Comparison of ENCODE assay signal across 8 cellular contexts in genomic region chr9:105694320-105694847, GRCh38. TPM values are rescaled to one million over a fixed set of nuclear protein-coding genes. Genes with fewer than 3 reads are reported as not detected.
DNase-seq lines count a peak whose midpoint lies in the region; ATAC-seq and TF ChIP-seq lines count a peak whose summit lies in the region.

TSS of gene TMEM38B (plus strand) at chr9:105694541. CDS start at chr9:105694661, 120 bp downstream.

- no peak for TF ChIP-seq CTCF in AG09309 (IDR thresholded peaks at IDR 0.05; ENCODE audit: control insufficient read depth, insufficient read depth, low read depth, low read length, missing control alignments)

- intact Hi-C loops in left colon (cut with DNase I, micrococcal nuclease): no loop called here

- ATAC-seq in GM18870 (IDR thresholded peaks at IDR 0.05; ENCODE audit: unreplicated experiment) (peak; percentile 37), HG03097 (IDR thresholded peaks at IDR 0.05; ENCODE audit: low FRiP score, unreplicated experiment) (peak; percentile 75), left colon (peak; percentile 93)
- ATAC-seq in activated CD4-positive, CD25-positive, alpha-beta regulatory T cell treated with anti-CD3 and anti-CD28 coated beads, Interleukin-2, amount 50 U/mL, for 24 hours: peak; percentile 80 to 81

- peak within 1 kb of the TSS; percentile 65 for H3K4me3 ChIP-seq in AG09309 (ENCODE audit: control insufficient read depth, low read depth, low read length)

- no peak for DNase-seq in AG09309 (ENCODE audit: low read depth)
- peak; percentile 68 for DNase-seq in NCI-H2196 treated with DMSO at 0.1 percent for 48 hours (lab: John Stamatoyannopoulos, UW; ENCODE audit: unreplicated experiment)
- peak; percentile 91 for DNase-seq in cerebellum (ENCODE audit: low spot score)
- peak; percentile 86 to 88 for DNase-seq in left colon
- peak; percentile 70 to 84 for DNase-seq in stimulated activated CD4-positive, alpha-beta T cell treated with anti-CD3 and anti-CD28 coated beads, Interleukin-1b, Interleukin-23, amount 100 ng/mL, for 4 hours (ENCODE audit: low read depth in 2 of 2)

RNA-seq across cellular contexts. Expression of gene TMEM38B, which starts in this region (rescaled TPM):
- total RNA-seq in cerebellum (19.3 TPM), left colon (10 to 100 TPM; 21.7 to 25.7 TPM)

Comparison
In these comparisons a context has a peak if more than half of its experiments do, and no peak if none do; other contexts are left out.
1. ATAC-seq: peak in every context shown above with its lines; median percentile 93 in left colon; 80 in activated CD4-positive, CD25-positive, alpha-beta regulatory T cell treated with anti-CD3 and anti-CD28 coated beads, Interleukin-2, amount 50 U/mL, for 24 hours; 75 in HG03097; 37 in GM18870.